8 cellular contexts compared by ENCODE assay signal in genomic region chr1:21573971-21574458, GRCh38.
DNase-seq lines count a peak whose midpoint lies in the region; ATAC-seq and TF ChIP-seq lines count a peak whose summit lies in the region.

No MANE protein-coding gene starts in this region.

- H3K36me3 Mint-ChIP-seq in memory B cell: no peaks in the 10 kb centered on the region

- no peak overlapping the region for H3K4me3 Mint-ChIP-seq in memory B cell

- peak overlapping the region; percentile 45 for H3K27ac ChIP-seq in ectodermal cell (ENCODE audit: insufficient read depth, low read depth, low read length, poor library complexity, severe bottlenecking)
- peak overlapping the region; percentile 76 for H3K27ac ChIP-seq in upper lobe of right lung

- H3K27me3 ChIP-seq in ectodermal cell (ENCODE audit: control insufficient read depth, insufficient read depth, low read length, poor library complexity, severe bottlenecking) (no peaks in the 10 kb centered on the region), upper lobe of right lung (no peaks in the 10 kb centered on the region)

- no peaks in the 10 kb centered on the region for H3K4me1 Mint-ChIP-seq in memory B cell

- H3K4me3 ChIP-seq in ectodermal cell (ENCODE audit: insufficient read depth, low read depth, low read length) (no peak overlapping the region), upper lobe of right lung (no peak overlapping the region)

- 40 to 43% methylated on average over 11 of the region's 11 CpGs for WGBS in ectodermal cell, 2 experiments

- peaks cover 20% of the 10 kb centered on the region for H3K4me1 ChIP-seq in ectodermal cell (ENCODE audit: control insufficient read depth, insufficient read depth, low read length)
- peaks cover 3% of the 10 kb centered on the region for H3K4me1 ChIP-seq in upper lobe of right lung

- H3K27me3 Mint-ChIP-seq in memory B cell: peaks cover 6% of the 10 kb centered on the region

- H3K36me3 ChIP-seq in ectodermal cell (ENCODE audit: control insufficient read depth, insufficient read depth, low read length): no peaks in the 10 kb centered on the region
- no peaks in the 10 kb centered on the region for H3K36me3 ChIP-seq in upper lobe of right lung

- DNase-seq in EH (ENCODE audit: low read depth) (peak; percentile 78), LoVo (ENCODE audit: low spot score) (peak; percentile 32), RPMI7951 (ENCODE audit: low read depth) (peak; percentile 64), memory B cell (ENCODE audit: low spot score in 2 of 2) (peak in 1 of 2 donors; percentile 20), upper lobe of right lung (peak; percentile 79)
- DNase-seq in stimulated activated naive CD4-positive, alpha-beta T cell treated with Interleukin-2 at 50 U/mL for 16 hours (lab: John Stamatoyannopoulos, UW): no peak

- peak; percentile 53 for TF ChIP-seq CTCF in upper lobe of right lung (IDR thresholded peaks at IDR 0.05)

- H3K9me3 Mint-ChIP-seq in memory B cell: no peaks in the 10 kb centered on the region

- H3K9me3 ChIP-seq in ectodermal cell (ENCODE audit: control insufficient read depth, low read length) (no peaks in the 10 kb centered on the region), upper lobe of right lung (no peaks in the 10 kb centered on the region)

- H3K27ac Mint-ChIP-seq in memory B cell: no peak overlapping the region

- intact Hi-C loops in upper lobe of right lung (cut with DNase I): loop anchor here (10.0 kb wide), 1 partner anchor 59 kb away; no protein-coding TSS in a partner anchor

- ATAC-seq in memory B cell (ENCODE audit: low read depth) (peak; percentile 58), upper lobe of right lung (peak; percentile 58), GM21825 (IDR thresholded peaks at IDR 0.05; ENCODE audit: unreplicated experiment) (no peak)
